8 cellular contexts compared by ENCODE assay signal in the genomic region with DNA sequence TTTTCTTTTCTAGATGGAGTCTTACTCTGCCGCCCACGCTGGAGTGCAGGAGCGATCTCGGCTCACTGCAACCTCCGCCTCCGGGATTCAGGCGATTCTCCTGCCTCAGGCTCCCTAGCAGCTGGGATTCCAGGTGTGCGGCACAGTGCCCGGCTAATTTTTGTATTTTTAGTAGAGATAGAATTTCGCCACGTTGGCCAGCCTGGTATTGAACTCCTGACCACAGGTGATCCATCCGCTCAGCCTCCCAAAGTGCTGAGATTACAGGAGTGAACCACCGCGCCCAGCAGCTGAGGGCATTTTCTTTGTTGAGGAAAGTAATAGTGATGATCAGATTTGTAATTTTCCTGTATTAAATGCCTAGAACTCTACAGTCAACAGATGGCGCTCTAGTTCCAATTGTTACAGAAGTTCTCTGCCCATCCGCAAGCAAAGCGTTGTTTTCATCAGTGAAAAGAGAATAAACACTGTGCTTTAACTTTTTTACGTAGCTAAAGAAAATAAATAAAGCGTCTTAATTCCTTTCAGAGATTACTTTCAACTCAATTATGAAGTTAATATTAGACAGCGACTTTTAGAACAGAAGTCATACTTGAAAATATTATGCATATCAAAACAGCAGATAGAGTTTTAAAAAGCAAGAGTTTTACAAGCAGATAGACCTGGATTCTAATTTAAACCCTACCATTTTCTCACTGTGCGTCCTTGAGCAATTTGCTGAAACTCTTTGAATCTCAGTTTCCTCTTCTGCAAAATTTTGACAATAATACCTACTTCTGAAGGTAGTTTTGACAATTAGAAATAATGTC.
DNase-seq lines count a peak whose midpoint lies in the region; ATAC-seq and TF ChIP-seq lines count a peak whose summit lies in the region.

No MANE protein-coding gene starts in this region.

- peak overlapping the region; percentile 34 for H3K4me3 Mint-ChIP-seq in activated naive CD8-positive, alpha-beta T cell treated with anti-CD3 and anti-CD28 coated beads, Interleukin-2, amount 50 U/mL, for 24 hours
- H3K4me3 Mint-ChIP-seq in progenitor cell of endocrine pancreas (ENCODE audit: low read depth), result peak overlapping the region; percentile 57

- H3K9me3 Mint-ChIP-seq in activated naive CD8-positive, alpha-beta T cell treated with anti-CD3 and anti-CD28 coated beads, Interleukin-2, amount 50 U/mL, for 24 hours, result no peaks in the 10 kb centered on the region
- no peaks in the 10 kb centered on the region for H3K9me3 Mint-ChIP-seq in progenitor cell of endocrine pancreas (ENCODE audit: low read depth)

- TF ChIP-seq CTCF in GM12874 (IDR thresholded peaks at IDR 0.05; ENCODE audit: insufficient read depth, low read depth, low read length), result peak; percentile 50
- TF ChIP-seq CTCF in left ventricle myocardium inferior (IDR thresholded peaks at IDR 0.05; ENCODE audit: borderline replicate concordance), result peak; percentile 82
- TF ChIP-seq CTCF in progenitor cell of endocrine pancreas (IDR thresholded peaks at IDR 0.05; ENCODE audit: unreplicated experiment), result peak; percentile 89

- peaks cover 12% of the 10 kb centered on the region for H3K4me1 Mint-ChIP-seq in activated naive CD8-positive, alpha-beta T cell treated with anti-CD3 and anti-CD28 coated beads, Interleukin-2, amount 50 U/mL, for 24 hours
- H3K4me1 Mint-ChIP-seq in progenitor cell of endocrine pancreas (ENCODE audit: low read depth), result peaks cover 17% of the 10 kb centered on the region

- intact Hi-C loops in left ventricle myocardium inferior (cut with micrococcal nuclease), result loop anchor here (5.0 kb wide), 1 partner anchor 510 kb away; a partner anchor contains a TSS

- peaks cover 12% of the 10 kb centered on the region for H3K27me3 Mint-ChIP-seq in activated naive CD8-positive, alpha-beta T cell treated with anti-CD3 and anti-CD28 coated beads, Interleukin-2, amount 50 U/mL, for 24 hours
- no peaks in the 10 kb centered on the region for H3K27me3 Mint-ChIP-seq in progenitor cell of endocrine pancreas

- ATAC-seq in activated naive CD8-positive, alpha-beta T cell treated with anti-CD3 and anti-CD28 coated beads, Interleukin-2, amount 50 U/mL, for 24 hours, result no peak

- H3K27me3 ChIP-seq in left ventricle myocardium inferior (ENCODE audit: low read depth), result no peaks in the 10 kb centered on the region

- no peaks in the 10 kb centered on the region for H3K9me3 ChIP-seq in left ventricle myocardium inferior (replicated peaks)

- no peaks in the 10 kb centered on the region for H3K36me3 Mint-ChIP-seq in activated naive CD8-positive, alpha-beta T cell treated with anti-CD3 and anti-CD28 coated beads, Interleukin-2, amount 50 U/mL, for 24 hours (ENCODE audit: low read depth)
- no peaks in the 10 kb centered on the region for H3K36me3 Mint-ChIP-seq in progenitor cell of endocrine pancreas (ENCODE audit: insufficient read depth)

- no peak overlapping the region for H3K27ac ChIP-seq in left ventricle myocardium inferior (replicated peaks)

- H3K36me3 ChIP-seq in left ventricle myocardium inferior, result no peaks in the 10 kb centered on the region

- no peak overlapping the region for H3K27ac Mint-ChIP-seq in activated naive CD8-positive, alpha-beta T cell treated with anti-CD3 and anti-CD28 coated beads, Interleukin-2, amount 50 U/mL, for 24 hours
- peak overlapping the region; percentile 67 for H3K27ac Mint-ChIP-seq in progenitor cell of endocrine pancreas

- DNase-seq in AG08395 (ENCODE audit: low spot score) (peak; percentile 65), HT-29 (ENCODE audit: low spot score) (peak; percentile 89), NCI-H774 (lab: John Stamatoyannopoulos, UW) (peak; percentile 84), left ventricle myocardium inferior (peak; percentile 13), progenitor cell of endocrine pancreas (ENCODE audit: low spot score, unreplicated experiment) (peak; percentile 15), HuH-7.5 (ENCODE audit: low spot score) (no peak)
- peak; percentile 25 for DNase-seq in activated naive CD8-positive, alpha-beta T cell treated with anti-CD3 and anti-CD28 coated beads, Interleukin-2, amount 50 U/mL, for 24 hours

- peaks cover 12% of the 10 kb centered on the region for H3K4me1 ChIP-seq in left ventricle myocardium inferior

- H3K4me3 ChIP-seq in left ventricle myocardium inferior, result peak overlapping the region; percentile 4
